11 cellular contexts compared by ENCODE assay signal in the genomic region with DNA sequence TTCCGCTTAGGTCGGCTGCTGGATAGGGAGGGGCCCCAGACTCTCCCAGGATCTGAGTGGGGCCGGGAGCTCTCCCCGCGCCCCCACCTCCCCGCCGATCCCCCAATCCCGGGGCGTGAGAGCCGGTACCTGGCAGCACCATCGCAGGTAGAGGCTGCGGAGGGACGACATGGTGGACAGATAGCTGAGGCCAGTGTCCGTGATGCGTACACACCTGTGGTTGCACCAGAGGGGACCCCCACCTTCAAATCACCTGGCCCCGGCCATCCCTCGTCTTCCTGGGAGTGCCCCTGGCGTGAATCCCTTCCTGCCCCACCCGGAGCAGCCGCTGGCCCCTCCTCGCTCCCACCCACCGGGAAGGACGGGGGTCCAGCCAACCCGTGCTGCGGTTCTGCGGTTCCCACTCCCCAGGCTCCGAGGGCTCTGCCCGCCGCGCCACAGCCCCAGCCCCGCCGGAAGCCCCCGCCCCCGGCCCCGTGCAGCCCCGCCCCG. TPM values are rescaled to one million over a fixed set of nuclear protein-coding genes. Genes with fewer than 3 reads are reported as not detected.
DNase-seq lines count a peak whose midpoint lies in the region; ATAC-seq, FAIRE-seq and TF ChIP-seq lines count a peak whose summit lies in the region.
"Had no signal": no experiment of that assay in that cellular context is flagged by ENCODE, and none has a peak within 500 bp of the region (broad histone marks: within the 10 kb centered on the region; RNA-seq: fewer than 3 reads in every experiment).

No MANE protein-coding gene starts in this region.

- H3K27ac ChIP-seq in OCI-LY3 (ENCODE audit: low read length) (no peak overlapping the region), endothelial cell of umbilical vein (ENCODE audit: insufficient read depth, low read depth, low read length) (no peak overlapping the region), spleen (peak overlapping the region in 2 of 8 donors; percentile 56 to 73)

- H3K4me2 ChIP-seq in OCI-LY3 (ENCODE audit: low read length) (peak overlapping the region; percentile 62), endothelial cell of umbilical vein (ENCODE audit: insufficient read depth, low read length) (no peak overlapping the region)

- TF ChIP-seq CTCF in OCI-LY3 (IDR thresholded peaks at IDR 0.05; ENCODE audit: low read depth, low read length): no peak
- TF ChIP-seq CTCF in endothelial cell of umbilical vein (IDR thresholded peaks at IDR 0.05; ENCODE audit: extremely low read depth in 1 of 2, insufficient read depth in 1 of 2, low read depth in 1 of 2, low read length in 2 of 2): no peak
- TF ChIP-seq CTCF in spleen (IDR thresholded peaks at IDR 0.05 in 8 of 11, conservative IDR thresholded peaks at IDR 0.05 in 3 of 11): no peak

- TF ChIP-seq POLR2A in endothelial cell of umbilical vein (IDR thresholded peaks at IDR 0.05; ENCODE audit: low read depth, low read length) (no peak), spleen (IDR thresholded peaks at IDR 0.05) (no peak), erythroblast (IDR thresholded peaks at IDR 0.05; ENCODE audit: low read length) (no peak)

- H4K20me1 ChIP-seq in OCI-LY3 (ENCODE audit: insufficient read depth, low read length): no peaks in the 10 kb centered on the region
- H4K20me1 ChIP-seq in endothelial cell of umbilical vein (replicated peaks; ENCODE audit: control insufficient read depth, extremely low read depth, insufficient read depth, low read length): no peaks in the 10 kb centered on the region

- H3K9me1 ChIP-seq in endothelial cell of umbilical vein (replicated peaks; ENCODE audit: control insufficient read depth, extremely low read depth, insufficient read depth, low read length): no peaks in the 10 kb centered on the region

- no TSS peak for BruUV-seq in endothelial cell of umbilical vein (replicated peaks; lab: Mats Ljungman, UMichigan)

- H3K4me3 ChIP-seq in OCI-LY3 (ENCODE audit: low read length) (peak overlapping the region; percentile 87), endothelial cell of umbilical vein (replicated peaks in 1 of 3; ENCODE audit: insufficient read depth in 1 of 3, low read depth in 1 of 3, low read length in 3 of 3) (no peak overlapping the region), spleen (peak overlapping the region; percentile 6 to 72 (median 46))

- H3K36me3 Mint-ChIP-seq in activated CD8-positive, alpha-beta memory T cell treated with anti-CD3 and anti-CD28 coated beads, Interleukin-2, amount 10 ng/mL, durations not matched to agents 7 days and 5 days: peaks cover 1% of the 10 kb centered on the region
- H3K36me3 Mint-ChIP-seq: natural killer cell treated with Interleukin-12 subunit alpha and Interleukin-12 subunit beta and Interleukin-15 and Interleukin-18, amount 100 ng/mL, for 72 hours had no signal

- peak overlapping the region; percentile 20 for H3K4me3 Mint-ChIP-seq in activated CD8-positive, alpha-beta memory T cell treated with anti-CD3 and anti-CD28 coated beads, Interleukin-2, amount 10 ng/mL, durations not matched to agents 7 days and 5 days

- H3K27me3 ChIP-seq in OCI-LY3 (ENCODE audit: low read depth, low read length) (no peaks in the 10 kb centered on the region), endothelial cell of umbilical vein (ENCODE audit: control insufficient read depth in 2 of 2, insufficient read depth in 2 of 2, low read length in 2 of 2) (peaks cover 32 to 34% of the 10 kb centered on the region in 2 experiments), spleen (replicated peaks in 1 of 7) (peaks cover 0 to 84% (median 49%) of the 10 kb centered on the region in 7 donors)

- dilution Hi-C loops in endothelial cell of umbilical vein (cut with MboI; ENCODE audit: extremely low pct_ligation_motif_present, low sequenced_read_pairs): no loop called here

- intact Hi-C loops in endothelial cell of umbilical vein (cut with micrococcal nuclease): no loop called here
- intact Hi-C loops in spleen (cut with DNase I; ENCODE audit: low total_unique reads): no loop called here

- peaks cover 31% of the 10 kb centered on the region for H3K4me1 Mint-ChIP-seq in activated CD8-positive, alpha-beta memory T cell treated with anti-CD3 and anti-CD28 coated beads, Interleukin-2, amount 10 ng/mL, durations not matched to agents 7 days and 5 days

- H2AFZ ChIP-seq in OCI-LY3 (ENCODE audit: low read depth, low read length) (no peak overlapping the region), endothelial cell of umbilical vein (ENCODE audit: low read depth, low read length) (no peak overlapping the region)

- no peaks in the 10 kb centered on the region for H3K4me1 ChIP-seq in OCI-LY3 (ENCODE audit: low read length)
- H3K4me1 ChIP-seq in endothelial cell of umbilical vein (ENCODE audit: control insufficient read depth, extremely low read depth, insufficient read depth, low read length): no peaks in the 10 kb centered on the region
- H3K4me1 ChIP-seq in spleen: peaks cover 14 to 50% (median 34%) of the 10 kb centered on the region in 6 donors

- WGBS in spleen, 5 donors: 0 to 8% (median 3%) methylated on average over 12 to 37 of the region's 37 CpGs

- CTCF ChIA-PET in activated CD8-positive, alpha-beta memory T cell treated with anti-CD3 and anti-CD28 coated beads, Interleukin-2, amount 10 ng/mL, durations not matched to agents 7 days and 5 days (lab: Charles Lee): interaction anchor here (0.7 to 3.3 kb wide), 11 partner anchors 16 to 112 kb away, joined by 3 to 24 read pairs (median 3); a partner anchor contains a TSS
- CTCF ChIA-PET in endothelial cell of umbilical vein (lab: Charles Lee): interaction anchor here (0.9 kb wide), 1 partner anchor 8 kb away, joined by 3 read pairs; no protein-coding TSS in a partner anchor

- H3K27me3 Mint-ChIP-seq in activated CD8-positive, alpha-beta memory T cell treated with anti-CD3 and anti-CD28 coated beads, Interleukin-2, amount 10 ng/mL, durations not matched to agents 7 days and 5 days: peaks cover 13% of the 10 kb centered on the region

- peak overlapping the region; percentile 43; the same call in 1 of the 2 replicates for H3K9ac ChIP-seq in OCI-LY3 (ENCODE audit: low read length)
- no peak overlapping the region for H3K9ac ChIP-seq in endothelial cell of umbilical vein (replicated peaks; ENCODE audit: extremely low read depth, insufficient read depth, low read length)

- no peak for ATAC-seq in activated CD8-positive, alpha-beta memory T cell treated with anti-CD3 and anti-CD28 coated beads, Interleukin-2, amount 10 ng/mL, durations not matched to agents 7 days and 5 days

- DNase-seq in activated CD8-positive, alpha-beta memory T cell treated with anti-CD3 and anti-CD28 coated beads, Interleukin-2, amount 10 ng/mL, durations not matched to agents 7 days and 5 days: no peak
- no peak for DNase-seq in activated CD8-positive, alpha-beta memory T cell treated with anti-CD3 and anti-CD28 coated beads, Interleukin-2, amount 50 U/mL, for 48 hours
- no peak for DNase-seq in endothelial cell of umbilical vein (ENCODE audit: low read depth, low spot score)
- DNase-seq in spleen: no peak
- DNase-seq in NCI-H774 (lab: John Stamatoyannopoulos, UW): no peak
- no peak for DNase-seq in pons (ENCODE audit: low spot score)
- DNase-seq in erythroblast (lab: John Stamatoyannopoulos, UW): no peak
- DNase-seq: hippocampal formation, NCI-H1436 treated with DMSO at 0.1 percent for 48 hours had no signal

- H3K79me2 ChIP-seq in OCI-LY3 (ENCODE audit: low read length): peaks cover 1% of the 10 kb centered on the region; the same call in 1 of the 2 replicates
- no peaks in the 10 kb centered on the region for H3K79me2 ChIP-seq in endothelial cell of umbilical vein (ENCODE audit: control insufficient read depth, insufficient read depth, low read length)

- no peaks in the 10 kb centered on the region for H3K36me3 ChIP-seq in OCI-LY3 (replicated peaks; ENCODE audit: low read depth, low read length)
- H3K36me3 ChIP-seq in endothelial cell of umbilical vein (ENCODE audit: control insufficient read depth in 2 of 2, extremely low read depth in 1 of 2, insufficient read depth in 2 of 2, low read length in 2 of 2): no peaks in the 10 kb centered on the region
- H3K36me3 ChIP-seq in spleen: no peaks in the 10 kb centered on the region

- FAIRE-seq in endothelial cell of umbilical vein (lab: Jason Lieb, UNC): no peak

- H3K9me3 ChIP-seq in OCI-LY3 (ENCODE audit: insufficient read depth, low read length) (no peaks in the 10 kb centered on the region), endothelial cell of umbilical vein (replicated peaks; ENCODE audit: control insufficient read depth, insufficient read depth, low read length) (no peaks in the 10 kb centered on the region), spleen (no peaks in the 10 kb centered on the region)

- peaks cover 2% of the 10 kb centered on the region for H3K9me3 Mint-ChIP-seq in activated CD8-positive, alpha-beta memory T cell treated with anti-CD3 and anti-CD28 coated beads, Interleukin-2, amount 10 ng/mL, durations not matched to agents 7 days and 5 days (ENCODE audit: low read depth)
- H3K9me3 Mint-ChIP-seq: natural killer cell treated with Interleukin-12 subunit alpha and Interleukin-12 subunit beta and Interleukin-15 and Interleukin-18, amount 100 ng/mL, for 72 hours had no signal

- POLR2A ChIA-PET in endothelial cell of umbilical vein (lab: Charles Lee): no interaction called here

- H3K27ac Mint-ChIP-seq in activated CD8-positive, alpha-beta memory T cell treated with anti-CD3 and anti-CD28 coated beads, Interleukin-2, amount 10 ng/mL, durations not matched to agents 7 days and 5 days: no peak overlapping the region
- H3K27ac Mint-ChIP-seq: natural killer cell treated with Interleukin-12 subunit alpha and Interleukin-12 subunit beta and Interleukin-15 and Interleukin-18, amount 100 ng/mL, for 72 hours had no signal

RNA-seq across cellular contexts. Expression of a gene that starts 4.7 kb away (rescaled TPM):
- total RNA-seq in activated CD8-positive, alpha-beta memory T cell treated with anti-CD3 and anti-CD28 coated beads, Interleukin-2, amount 10 ng/mL, durations not matched to agents 7 days and 5 days: 10 to 100 TPM; 18.9 to 19.4 TPM
- total RNA-seq in endothelial cell of umbilical vein (9.9 and 11.2 TPM in 2 replicates), spleen (10 to 100 TPM; 12.5 to 17.3 (median 15.5) TPM)
- polyA plus RNA-seq in endothelial cell of umbilical vein (9.9 and 14.1 TPM in 2 replicates), spleen (10 to 100 TPM in 1 of 3 donors, 1 to 10 TPM in 2; 6.5 to 11.4 (median 7.7) TPM)
- 3.2 and 5.1 TPM in 2 replicates for polyA plus RNA-seq in endothelial cell of umbilical vein (2011; cell fraction: cytosol; rRNA removed)
- 15.8 and 15.9 TPM in 2 replicates for polyA plus RNA-seq in endothelial cell of umbilical vein (2011; cell fraction: nucleus; rRNA removed)
- 5.3 and 9.4 TPM in 2 replicates for polyA plus RNA-seq in endothelial cell of umbilical vein (2012)
- 5.3 and 6.6 TPM in 2 replicates for polyA minus RNA-seq in endothelial cell of umbilical vein
- 10.2 TPM for polyA minus RNA-seq in endothelial cell of umbilical vein (2011; cell fraction: cytosol; rRNA and poly(A)+ RNA removed)
- polyA minus RNA-seq in endothelial cell of umbilical vein (2011; cell fraction: nucleus; rRNA and poly(A)+ RNA removed): 5.1 and 9.5 TPM in 2 replicates

RNA-seq across cellular contexts. Expression of a gene that starts 10.7 kb away (rescaled TPM):
- 1 to 10 TPM; 4.2 to 7.5 TPM for total RNA-seq in activated CD8-positive, alpha-beta memory T cell treated with anti-CD3 and anti-CD28 coated beads, Interleukin-2, amount 10 ng/mL, durations not matched to agents 7 days and 5 days
- total RNA-seq in endothelial cell of umbilical vein: 0.22 TPM in 1 of 2 replicates, not detected in the other
- 0.07 and 0.18 TPM in 2 replicates for polyA plus RNA-seq in endothelial cell of umbilical vein
- polyA plus RNA-seq in endothelial cell of umbilical vein (2011; cell fraction: cytosol; rRNA removed): 0.07 and 0.08 TPM in 2 replicates
- 0.04 and 0.06 TPM in 2 replicates for polyA plus RNA-seq in endothelial cell of umbilical vein (2011; cell fraction: nucleus; rRNA removed)
- polyA plus RNA-seq in endothelial cell of umbilical vein (2012): 0.79 and 1.7 TPM in 2 replicates
- not detected in 2 replicates for polyA minus RNA-seq in endothelial cell of umbilical vein
- 18.2 TPM for polyA minus RNA-seq in endothelial cell of umbilical vein (2011; cell fraction: cytosol; rRNA and poly(A)+ RNA removed)
- polyA minus RNA-seq in endothelial cell of umbilical vein (2011; cell fraction: nucleus; rRNA and poly(A)+ RNA removed): 0.24 TPM in 1 of 2 replicates, not detected in the other
- 1 to 10 TPM in 6 of 7 donors, under 1 TPM in 1; 0.98 to 2.6 (median 2.0) TPM for total RNA-seq in spleen
- 1 to 10 TPM in 2 of 3 donors, under 1 TPM in 1; 0.48 to 1.1 (median 1.0) TPM for polyA plus RNA-seq in spleen

RNA-seq across cellular contexts. Expression of a gene that starts 10.8 kb away (rescaled TPM):
- 10 to 100 TPM; 30.5 to 37.1 TPM for total RNA-seq in activated CD8-positive, alpha-beta memory T cell treated with anti-CD3 and anti-CD28 coated beads, Interleukin-2, amount 10 ng/mL, durations not matched to agents 7 days and 5 days
- 53.4 and 55.1 TPM in 2 replicates for total RNA-seq in endothelial cell of umbilical vein
- 102 and 125 TPM in 2 replicates for polyA plus RNA-seq in endothelial cell of umbilical vein
- 71.3 and 81.4 TPM in 2 replicates for polyA plus RNA-seq in endothelial cell of umbilical vein (2011; cell fraction: cytosol; rRNA removed)
- polyA plus RNA-seq in endothelial cell of umbilical vein (2011; cell fraction: nucleus; rRNA removed): 67.1 and 67.6 TPM in 2 replicates
- 43.1 and 49.7 TPM in 2 replicates for polyA plus RNA-seq in endothelial cell of umbilical vein (2012)
- 29.4 and 32.9 TPM in 2 replicates for polyA minus RNA-seq in endothelial cell of umbilical vein
- 23.2 TPM for polyA minus RNA-seq in endothelial cell of umbilical vein (2011; cell fraction: cytosol; rRNA and poly(A)+ RNA removed)
- polyA minus RNA-seq in endothelial cell of umbilical vein (2011; cell fraction: nucleus; rRNA and poly(A)+ RNA removed): 12.4 and 19.0 TPM in 2 replicates
- 10 to 100 TPM; 29.2 to 58.7 (median 38.7) TPM for total RNA-seq in spleen
- polyA plus RNA-seq in spleen: 10 to 100 TPM; 24.9 to 32.1 (median 27.2) TPM

RNA-seq across cellular contexts. Expression of a gene that starts 14.7 kb away (rescaled TPM):
- 10 to 100 TPM; 84.2 to 87.1 TPM for total RNA-seq in activated CD8-positive, alpha-beta memory T cell treated with anti-CD3 and anti-CD28 coated beads, Interleukin-2, amount 10 ng/mL, durations not matched to agents 7 days and 5 days
- total RNA-seq in endothelial cell of umbilical vein (105 and 107 TPM in 2 replicates), spleen (100 to 1,000 TPM in 1 of 7 donors, 10 to 100 TPM in 6; 68.9 to 101 (median 79.3) TPM)
- polyA plus RNA-seq in endothelial cell of umbilical vein (147 and 152 TPM in 2 replicates), spleen (100 to 1,000 TPM; 102 to 160 (median 107) TPM)
- 109 and 119 TPM in 2 replicates for polyA plus RNA-seq in endothelial cell of umbilical vein (2011; cell fraction: cytosol; rRNA removed)
- polyA plus RNA-seq in endothelial cell of umbilical vein (2011; cell fraction: nucleus; rRNA removed): 112 and 120 TPM in 2 replicates
- polyA plus RNA-seq in endothelial cell of umbilical vein (2012): 86.9 and 118 TPM in 2 replicates
- polyA minus RNA-seq in endothelial cell of umbilical vein: 49.2 and 60.1 TPM in 2 replicates
- 29.9 TPM for polyA minus RNA-seq in endothelial cell of umbilical vein (2011; cell fraction: cytosol; rRNA and poly(A)+ RNA removed)
- polyA minus RNA-seq in endothelial cell of umbilical vein (2011; cell fraction: nucleus; rRNA and poly(A)+ RNA removed): 13.8 and 18.4 TPM in 2 replicates

RNA-seq across cellular contexts. Expression of a gene that starts 19.4 kb away (rescaled TPM):
- total RNA-seq in activated CD8-positive, alpha-beta memory T cell treated with anti-CD3 and anti-CD28 coated beads, Interleukin-2, amount 10 ng/mL, durations not matched to agents 7 days and 5 days: under 1 TPM; 0.37 to 0.79 TPM
- total RNA-seq in endothelial cell of umbilical vein (1.8 TPM in 2 replicates), spleen (1 to 10 TPM in 2 of 7 donors, under 1 TPM in 5; 0.37 to 2.0 (median 0.69) TPM)
- polyA plus RNA-seq in endothelial cell of umbilical vein (1.1 and 1.8 TPM in 2 replicates), spleen (under 1 TPM; 0.43 to 0.80 (median 0.61) TPM)
- 0.11 and 0.12 TPM in 2 replicates for polyA plus RNA-seq in endothelial cell of umbilical vein (2011; cell fraction: cytosol; rRNA removed)
- polyA plus RNA-seq in endothelial cell of umbilical vein (2011; cell fraction: nucleus; rRNA removed): 6.0 and 8.8 TPM in 2 replicates
- 0.74 and 2.0 TPM in 2 replicates for polyA plus RNA-seq in endothelial cell of umbilical vein (2012)
- polyA minus RNA-seq in endothelial cell of umbilical vein: 0.15 and 0.19 TPM in 2 replicates
- polyA minus RNA-seq in endothelial cell of umbilical vein (2011; cell fraction: cytosol; rRNA and poly(A)+ RNA removed): 1.0 TPM
- 0.91 and 2.2 TPM in 2 replicates for polyA minus RNA-seq in endothelial cell of umbilical vein (2011; cell fraction: nucleus; rRNA and poly(A)+ RNA removed)

Comparison
In these comparisons a context has a peak if more than half of its experiments do, and no peak if none do; other contexts are left out.
1. H3K4me3 ChIP-seq: peak in OCI-LY3 (single experiment) and spleen (8 of 8); none in endothelial cell of umbilical vein (0 of 3).